ENCODE assay signal across 8 cellular contexts in the genomic region with DNA sequence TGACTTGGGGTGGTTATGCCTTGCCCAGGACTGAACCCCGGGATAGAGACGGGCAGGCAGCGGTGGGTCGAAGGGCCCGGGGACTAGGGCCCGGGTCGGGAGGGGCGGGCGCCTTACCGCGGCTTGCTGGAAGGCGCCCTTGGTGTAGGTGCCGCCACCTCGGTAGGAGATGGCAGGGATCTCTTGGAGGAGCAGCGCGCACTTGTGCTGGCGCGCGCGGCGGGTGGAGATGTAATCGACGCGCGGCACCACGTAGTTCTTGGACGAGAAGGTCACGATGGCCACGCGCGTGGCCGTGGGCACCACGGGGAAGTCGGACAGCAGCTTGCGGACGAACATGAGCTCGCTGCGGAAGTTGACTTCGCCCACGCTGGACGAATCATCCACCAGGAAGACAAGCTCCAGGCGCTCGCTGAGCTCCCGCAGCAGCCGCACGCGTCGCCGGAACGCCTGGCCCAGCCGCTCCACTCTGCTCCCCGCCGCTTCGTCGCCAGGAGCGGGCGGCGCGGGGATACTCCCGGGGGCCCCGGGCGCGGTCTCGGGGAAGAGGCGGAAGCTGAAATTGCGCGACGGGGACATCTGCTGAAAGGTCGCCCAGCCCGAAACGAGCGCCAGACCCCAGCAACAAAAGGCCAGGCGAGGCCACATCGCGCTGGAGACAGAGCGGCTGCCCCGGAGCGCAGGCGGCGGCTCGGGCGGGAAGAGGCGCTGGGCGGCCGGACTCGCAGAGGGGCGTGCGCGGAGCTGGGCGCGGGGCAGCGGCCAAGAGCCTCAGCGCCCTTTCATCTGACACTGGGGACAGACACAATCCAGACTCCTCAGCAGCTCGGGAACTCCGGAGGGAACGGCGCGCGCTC. TPM values are rescaled to one million over a fixed set of nuclear protein-coding genes. Genes with fewer than 3 reads are reported as not detected.
DNase-seq lines count a peak whose midpoint lies in the region; ATAC-seq and TF ChIP-seq lines count a peak whose summit lies in the region.

A gene (minus strand): TSS at position 846 of the 857 bp plus-strand sequence. CDS start 198 bp downstream, at position 648.

- no CpG with 5 or more reads among the region's 99 CpGs for WGBS in neuronal stem cell (ENCODE audit: extremely low coverage in 2 of 2, insufficient read length in 2 of 2, insufficient replicate concordance in 1 of 2), 2 donors

- H2BK12ac ChIP-seq in neuronal stem cell (ENCODE audit: low read length), result peak within 1 kb of the TSS; percentile 16

- CTCF ChIA-PET in HEK293 (lab: Yijun Ruan, JAX) (interaction anchor here (0.9 kb wide), 1 partner anchor 45 kb away, joined by 6 read pairs; no protein-coding TSS in a partner anchor), WTC11 (lab: Charles Lee) (interaction anchor here (0.6 to 1.4 kb wide), 5 partner anchors 13 to 399 kb away, joined by 3 to 5 read pairs (median 4); no protein-coding TSS in a partner anchor)

- peak within 1 kb of the TSS; percentile 11 for H2BK15ac ChIP-seq in neuronal stem cell (ENCODE audit: low read length)

- H3K4me3 ChIP-seq in HEK293 (ENCODE audit: low read depth, low read length), result peak within 1 kb of the TSS; percentile 50
- peak within 1 kb of the TSS; percentile 56 to 79 for H3K4me3 ChIP-seq in neuronal stem cell (ENCODE audit: low read length in 2 of 2)

- ATAC-seq in WTC11 (peak; percentile 75), GM19397 (IDR thresholded peaks at IDR 0.05; ENCODE audit: unreplicated experiment) (no peak), GM21619 (IDR thresholded peaks at IDR 0.05; ENCODE audit: unreplicated experiment) (no peak)

- H3K9me3 Mint-ChIP-seq in WTC11, result no peaks in the 10 kb centered on the region

- H3K27ac ChIP-seq in HEK293 (ENCODE audit: extremely low read depth, low read depth, low read length) (peak within 1 kb of the TSS; percentile 45; the same call in 1 of the 2 replicates), neuronal stem cell (replicated peaks; ENCODE audit: low read length) (no peak within 1 kb of the TSS)

- peak within 1 kb of the TSS; percentile 84 for H3K4me3 Mint-ChIP-seq in WTC11

- no peaks in the 10 kb centered on the region for H3K4me1 ChIP-seq in HEK293 (ENCODE audit: control insufficient read depth, insufficient read depth, low read length)
- peaks cover 1 to 4% of the 10 kb centered on the region in 2 donors for H3K4me1 ChIP-seq in neuronal stem cell (ENCODE audit: control insufficient read depth in 2 of 2, insufficient read depth in 1 of 2, low read depth in 1 of 2, low read length in 2 of 2)

- peak within 1 kb of the TSS; percentile 98 for H3K14ac ChIP-seq in neuronal stem cell (ENCODE audit: low read length)

- no peak within 1 kb of the TSS for H4K8ac ChIP-seq in neuronal stem cell (ENCODE audit: low read depth, low read length)

- H3K27me3 Mint-ChIP-seq in WTC11 (ENCODE audit: low read depth), result peaks cover 53% of the 10 kb centered on the region

- no peak within 1 kb of the TSS for H3K23ac ChIP-seq in neuronal stem cell (ENCODE audit: low read depth, low read length, poor library complexity)

- H3K36me3 Mint-ChIP-seq in WTC11, result no peaks in the 10 kb centered on the region

- H3K79me1 ChIP-seq in neuronal stem cell (ENCODE audit: low read depth, low read length), result no peaks in the 10 kb centered on the region

- no peak within 1 kb of the TSS for H2BK120ac ChIP-seq in neuronal stem cell (ENCODE audit: low read depth, low read length)

- H4K91ac ChIP-seq in neuronal stem cell (ENCODE audit: low read depth, low read length, poor library complexity), result no peak within 1 kb of the TSS

- no peak within 1 kb of the TSS for H2AK5ac ChIP-seq in neuronal stem cell (ENCODE audit: low read depth, low read length)

- H3K4me2 ChIP-seq in neuronal stem cell (ENCODE audit: insufficient read depth, low read length, poor library complexity, severe bottlenecking), result peak within 1 kb of the TSS; percentile 96

- peak within 1 kb of the TSS; percentile 82 for H3K9ac ChIP-seq in neuronal stem cell (ENCODE audit: low read depth, low read length, poor library complexity)

- H3K27ac Mint-ChIP-seq in WTC11, result no peak within 1 kb of the TSS

- H3K4me1 Mint-ChIP-seq in WTC11, result peaks cover 32% of the 10 kb centered on the region

- H2BK5ac ChIP-seq in neuronal stem cell (ENCODE audit: low read length), result no peak within 1 kb of the TSS

- H3K9me3 ChIP-seq in HEK293 (ENCODE audit: control insufficient read depth, insufficient read depth, low read depth, low read length) (no peaks in the 10 kb centered on the region), neuronal stem cell (replicated peaks in 1 of 2; ENCODE audit: control insufficient read depth in 2 of 2, insufficient read depth in 1 of 2, low read depth in 1 of 2, low read length in 2 of 2) (peaks cover 0 to 4% of the 10 kb centered on the region in 2 donors)

- TF ChIP-seq CTCF in HEK293 (tag by site-specific recombination; IDR thresholded peaks at IDR 0.05) (no peak), WTC11 (IDR thresholded peaks at IDR 0.05) (no peak)

- H3K18ac ChIP-seq in neuronal stem cell (ENCODE audit: low read length), result peak within 1 kb of the TSS; percentile 95

- H2AFZ ChIP-seq in neuronal stem cell (ENCODE audit: low read length), result peak within 1 kb of the TSS; percentile 95

- no peaks in the 10 kb centered on the region for H3K36me3 ChIP-seq in HEK293 (ENCODE audit: control insufficient read depth in 2 of 2, insufficient read depth in 1 of 2, low read length in 2 of 2)
- no peaks in the 10 kb centered on the region for H3K36me3 ChIP-seq in neuronal stem cell (replicated peaks in 1 of 2; ENCODE audit: control insufficient read depth in 2 of 2, insufficient read depth in 2 of 2, low read length in 2 of 2)

- POLR2A ChIA-PET in HEK293 (lab: Yijun Ruan, JAX) (interaction anchor here (0.5 to 1.5 kb wide), 3 partner anchors 252 to 704 kb away, joined by 3 to 5 read pairs (median 3); a partner anchor contains a TSS), WTC11 (lab: Charles Lee) (no interaction called here)

- H3K4ac ChIP-seq in neuronal stem cell (ENCODE audit: low read length), result no peak within 1 kb of the TSS

- peaks cover 0 to 38% (median 17%) of the 10 kb centered on the region in 3 experiments for H3K27me3 ChIP-seq in neuronal stem cell (ENCODE audit: control insufficient read depth in 3 of 3, insufficient read depth in 3 of 3, low read depth in 1 of 3, low read length in 3 of 3)

- DNase-seq in WTC11 (ENCODE audit: low spot score) (peak; percentile 49), glomerular visceral epithelial cell (ENCODE audit: extremely low spot score) (peak; percentile 15), neuronal stem cell (ENCODE audit: low spot score) (peak; percentile 42), NCI-H187 (lab: John Stamatoyannopoulos, UW) (no peak)
- DNase-seq in NK-92 treated with Interleukin-12 subunit alpha and Interleukin-12 subunit beta, amount 100 ng/mL, for 24 hours (lab: John Stamatoyannopoulos, UW), result no peak

TF ChIP-seq in HEK293, 187 proteins besides CTCF, POLR2A, EP300 and RAD21 (continues in another document):
- TF ChIP-seq, protein P1, sequence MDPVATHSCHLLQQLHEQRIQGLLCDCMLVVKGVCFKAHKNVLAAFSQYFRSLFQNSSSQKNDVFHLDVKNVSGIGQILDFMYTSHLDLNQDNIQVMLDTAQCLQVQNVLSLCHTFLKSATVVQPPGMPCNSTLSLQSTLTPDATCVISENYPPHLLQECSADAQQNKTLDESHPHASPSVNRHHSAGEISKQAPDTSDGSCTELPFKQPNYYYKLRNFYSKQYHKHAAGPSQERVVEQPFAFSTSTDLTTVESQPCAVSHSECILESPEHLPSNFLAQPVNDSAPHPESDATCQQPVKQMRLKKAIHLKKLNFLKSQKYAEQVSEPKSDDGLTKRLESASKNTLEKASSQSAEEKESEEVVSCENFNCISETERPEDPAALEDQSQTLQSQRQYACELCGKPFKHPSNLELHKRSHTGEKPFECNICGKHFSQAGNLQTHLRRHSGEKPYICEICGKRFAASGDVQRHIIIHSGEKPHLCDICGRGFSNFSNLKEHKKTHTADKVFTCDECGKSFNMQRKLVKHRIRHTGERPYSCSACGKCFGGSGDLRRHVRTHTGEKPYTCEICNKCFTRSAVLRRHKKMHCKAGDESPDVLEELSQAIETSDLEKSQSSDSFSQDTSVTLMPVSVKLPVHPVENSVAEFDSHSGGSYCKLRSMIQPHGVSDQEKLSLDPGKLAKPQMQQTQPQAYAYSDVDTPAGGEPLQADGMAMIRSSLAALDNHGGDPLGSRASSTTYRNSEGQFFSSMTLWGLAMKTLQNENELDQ (tag by site-specific recombination; IDR thresholded peaks at IDR 0.05; ENCODE audit: low read depth), result no peak

TF ChIP-seq in WTC11, 78 proteins besides CTCF, POLR2A, EP300 and RAD21 (continues in another document):
- TF ChIP-seq FOXP1 (CRISPR knock-in tag; IDR thresholded peaks at IDR 0.05; ENCODE audit: borderline replicate concordance), result 0 out of 2 replicates have a peak, but pooled peaks have one; percentile 26
- TF ChIP-seq, protein P2, sequence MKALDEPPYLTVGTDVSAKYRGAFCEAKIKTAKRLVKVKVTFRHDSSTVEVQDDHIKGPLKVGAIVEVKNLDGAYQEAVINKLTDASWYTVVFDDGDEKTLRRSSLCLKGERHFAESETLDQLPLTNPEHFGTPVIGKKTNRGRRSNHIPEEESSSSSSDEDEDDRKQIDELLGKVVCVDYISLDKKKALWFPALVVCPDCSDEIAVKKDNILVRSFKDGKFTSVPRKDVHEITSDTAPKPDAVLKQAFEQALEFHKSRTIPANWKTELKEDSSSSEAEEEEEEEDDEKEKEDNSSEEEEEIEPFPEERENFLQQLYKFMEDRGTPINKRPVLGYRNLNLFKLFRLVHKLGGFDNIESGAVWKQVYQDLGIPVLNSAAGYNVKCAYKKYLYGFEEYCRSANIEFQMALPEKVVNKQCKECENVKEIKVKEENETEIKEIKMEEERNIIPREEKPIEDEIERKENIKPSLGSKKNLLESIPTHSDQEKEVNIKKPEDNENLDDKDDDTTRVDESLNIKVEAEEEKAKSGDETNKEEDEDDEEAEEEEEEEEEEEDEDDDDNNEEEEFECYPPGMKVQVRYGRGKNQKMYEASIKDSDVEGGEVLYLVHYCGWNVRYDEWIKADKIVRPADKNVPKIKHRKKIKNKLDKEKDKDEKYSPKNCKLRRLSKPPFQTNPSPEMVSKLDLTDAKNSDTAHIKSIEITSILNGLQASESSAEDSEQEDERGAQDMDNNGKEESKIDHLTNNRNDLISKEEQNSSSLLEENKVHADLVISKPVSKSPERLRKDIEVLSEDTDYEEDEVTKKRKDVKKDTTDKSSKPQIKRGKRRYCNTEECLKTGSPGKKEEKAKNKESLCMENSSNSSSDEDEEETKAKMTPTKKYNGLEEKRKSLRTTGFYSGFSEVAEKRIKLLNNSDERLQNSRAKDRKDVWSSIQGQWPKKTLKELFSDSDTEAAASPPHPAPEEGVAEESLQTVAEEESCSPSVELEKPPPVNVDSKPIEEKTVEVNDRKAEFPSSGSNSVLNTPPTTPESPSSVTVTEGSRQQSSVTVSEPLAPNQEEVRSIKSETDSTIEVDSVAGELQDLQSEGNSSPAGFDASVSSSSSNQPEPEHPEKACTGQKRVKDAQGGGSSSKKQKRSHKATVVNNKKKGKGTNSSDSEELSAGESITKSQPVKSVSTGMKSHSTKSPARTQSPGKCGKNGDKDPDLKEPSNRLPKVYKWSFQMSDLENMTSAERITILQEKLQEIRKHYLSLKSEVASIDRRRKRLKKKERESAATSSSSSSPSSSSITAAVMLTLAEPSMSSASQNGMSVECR (CRISPR knock-in tag; IDR thresholded peaks at IDR 0.05; ENCODE audit: borderline replicate concordance), result peak; percentile 69; the same call in 1 of the 2 replicates

RNA-seq across cellular contexts. Expression of the gene that starts here (rescaled TPM):
- 0.39 to 0.74 TPM (median 0.48 TPM) in 3 replicates for total RNA-seq in WTC11 (2021)
- polyA plus RNA-seq in neuronal stem cell (2013, experiment 1 of 2), result 0.13 TPM
- 0.18 TPM for polyA plus RNA-seq in neuronal stem cell (2013, experiment 2 of 2)

Comparison
In these comparisons a context has a peak if more than half of its experiments do, and no peak if none do; other contexts are left out.
1. Peak in DNase-seq and ATAC-seq in WTC11; RNA of the gene not detected or under 1 TPM.
2. DNase-seq: peak in glomerular visceral epithelial cell (single experiment) and neuronal stem cell (single experiment); none in NCI-H187 (0 of 2) and NK-92 treated with Interleukin-12 subunit alpha and Interleukin-12 subunit beta, amount 100 ng/mL, for 24 hours (single experiment).